8 cellular contexts compared by ENCODE assay signal in genomic region chr19:2270572-2271515, GRCh38. TPM values are rescaled to one million over a fixed set of nuclear protein-coding genes. Genes with fewer than 3 reads are reported as not detected.
DNase-seq lines count a peak whose midpoint lies in the region; ATAC-seq and TF ChIP-seq lines count a peak whose summit lies in the region.

No MANE protein-coding gene starts in this region.

- H3K27ac ChIP-seq in RWPE2 (ENCODE audit: poor library complexity, severe bottlenecking), result peak overlapping the region; percentile 87
- H3K27ac ChIP-seq in naive thymus-derived CD4-positive, alpha-beta T cell (ENCODE audit: low read depth, low read length), result peak overlapping the region; percentile 87

- peaks cover 40% of the 10 kb centered on the region for H3K36me3 ChIP-seq in RWPE2 (ENCODE audit: low read depth)
- peaks cover 0 to 34% (median 12%) of the 10 kb centered on the region in 3 experiments for H3K36me3 ChIP-seq in naive thymus-derived CD4-positive, alpha-beta T cell (ENCODE audit: control insufficient read depth in 2 of 3, insufficient read depth in 3 of 3, low read length in 3 of 3)

- H3K27me3 ChIP-seq in RWPE2 (ENCODE audit: insufficient read depth, poor library complexity, severe bottlenecking), result no peaks in the 10 kb centered on the region
- H3K27me3 ChIP-seq in naive thymus-derived CD4-positive, alpha-beta T cell (ENCODE audit: control insufficient read depth in 2 of 2, insufficient read depth in 2 of 2, low read length in 2 of 2), result no peaks in the 10 kb centered on the region

- H3K36me3 Mint-ChIP-seq in naive thymus-derived CD4-positive, alpha-beta T cell, result peaks cover 0 to 21% (median 7%) of the 10 kb centered on the region in 5 donors

- peaks cover 29 to 59% (median 40%) of the 10 kb centered on the region in 7 donors for H3K4me1 Mint-ChIP-seq in naive thymus-derived CD4-positive, alpha-beta T cell

- H3K4me3 ChIP-seq in RWPE2 (ENCODE audit: severe bottlenecking), result peak overlapping the region; percentile 95
- peak overlapping the region; percentile 96 for H3K4me3 ChIP-seq in naive thymus-derived CD4-positive, alpha-beta T cell (ENCODE audit: low read length)

- ATAC-seq in RWPE2 (ENCODE audit: low read depth), result peak; percentile 11; the same call in 2 of the 3 replicates
- peak; percentile 37 for ATAC-seq in naive thymus-derived CD4-positive, alpha-beta T cell
- ATAC-seq in HG03159 (IDR thresholded peaks at IDR 0.05; ENCODE audit: unreplicated experiment), result no peak

- TF ChIP-seq CTCF in RWPE2 (IDR thresholded peaks at IDR 0.05; ENCODE audit: poor library complexity, severe bottlenecking), result no peak

- intact Hi-C loops in naive thymus-derived CD4-positive, alpha-beta T cell (cut with micrococcal nuclease), result loop anchor here in 1 of 2 donors (10.0 kb wide), 1 partner anchor 344 kb away; no protein-coding TSS in a partner anchor

- no peaks in the 10 kb centered on the region for H3K27me3 Mint-ChIP-seq in naive thymus-derived CD4-positive, alpha-beta T cell

- peak; percentile 69 for DNase-seq in NK-92 treated with Interleukin-12 subunit alpha and Interleukin-12 subunit beta, amount 100 ng/mL, for 24 hours (lab: John Stamatoyannopoulos, UW)
- DNase-seq in NK-92 (lab: John Stamatoyannopoulos, UW; ENCODE audit: unreplicated experiment) (no peak), RWPE2 (ENCODE audit: low spot score) (peak; percentile 70), fibroblast of peridontal ligament (ENCODE audit: extremely low read depth) (peak; percentile 84)
- DNase-seq in activated effector memory CD4-positive, alpha-beta T cell treated with anti-CD3 and anti-CD28 coated beads, Interleukin-2, amount 50 U/mL, for 16 hours, result peak; percentile 91
- peak; percentile 59 to 77 (median 65) for DNase-seq in naive thymus-derived CD4-positive, alpha-beta T cell
- DNase-seq in stimulated activated naive CD4-positive, alpha-beta T cell (lab: John Stamatoyannopoulos, UW), result peak; percentile 40 to 69 (median 62)

- peaks cover 8% of the 10 kb centered on the region for H3K4me1 ChIP-seq in RWPE2 (ENCODE audit: insufficient read depth, poor library complexity, severe bottlenecking)
- peaks cover 32 to 35% of the 10 kb centered on the region in 2 donors for H3K4me1 ChIP-seq in naive thymus-derived CD4-positive, alpha-beta T cell (ENCODE audit: control insufficient read depth in 2 of 2, insufficient read depth in 2 of 2, low read length in 2 of 2)

- peak overlapping the region; percentile 86 to 96 (median 90) for H3K4me3 Mint-ChIP-seq in naive thymus-derived CD4-positive, alpha-beta T cell

- H3K27ac Mint-ChIP-seq in naive thymus-derived CD4-positive, alpha-beta T cell, result peak overlapping the region; percentile 85 to 97 (median 89)

- CTCF ChIA-PET in naive thymus-derived CD4-positive, alpha-beta T cell (lab: Charles Lee), result interaction anchor here (0.5 to 1.8 kb wide), 5 partner anchors 13 to 554 kb away, joined by 3 to 13 read pairs (median 4); partner anchors contain the start of gene PLEKHJ1

- no peaks in the 10 kb centered on the region for H3K9me3 ChIP-seq in RWPE2 (ENCODE audit: severe bottlenecking)
- no peaks in the 10 kb centered on the region for H3K9me3 ChIP-seq in naive thymus-derived CD4-positive, alpha-beta T cell (ENCODE audit: control insufficient read depth in 2 of 3, low read length in 3 of 3)

- POLR2A ChIA-PET in naive thymus-derived CD4-positive, alpha-beta T cell (lab: Charles Lee), result interaction anchor here (0.6 to 7.2 kb wide), 27 partner anchors 8 to 1418 kb away, joined by 3 to 135 read pairs (median 5); partner anchors contain the start of genes AMH, GADD45B, JSRP1 and PEAK3

- H3K9me3 Mint-ChIP-seq in naive thymus-derived CD4-positive, alpha-beta T cell, result peaks cover 0 to 3% (median 0%) of the 10 kb centered on the region in 11 donors

RNA-seq across cellular contexts. Expression of gene PEAK3, which starts 11.1 kb away (rescaled TPM):
- total RNA-seq in naive thymus-derived CD4-positive, alpha-beta T cell, result 1 to 10 TPM in 1 of 5 experiments, under 1 TPM in 3, not detected in 1; 0.14 to 3.9 (median 0.45) TPM
- polyA plus RNA-seq in naive thymus-derived CD4-positive, alpha-beta T cell, result under 1 TPM; 0.14 to 0.44 TPM

RNA-seq across cellular contexts. Expression of gene JSRP1, which starts 14.6 kb away (rescaled TPM):
- total RNA-seq in naive thymus-derived CD4-positive, alpha-beta T cell, result under 1 TPM in 3 of 5 experiments, not detected in 2; 0.24 to 0.41 (median 0.27) TPM
- polyA plus RNA-seq in naive thymus-derived CD4-positive, alpha-beta T cell, result under 1 TPM in 1 of 2 donors, not detected in 1; 0.54 TPM

RNA-seq across cellular contexts. Expression of gene AMH, which starts 21.7 kb away (rescaled TPM):
- 10 to 100 TPM in 2 of 5 experiments, 1 to 10 TPM in 2, under 1 TPM in 1; 0.37 to 12.9 (median 4.6) TPM for total RNA-seq in naive thymus-derived CD4-positive, alpha-beta T cell
- not detected for polyA plus RNA-seq in naive thymus-derived CD4-positive, alpha-beta T cell

RNA-seq across cellular contexts. Expression of gene SF3A2, which starts 34.2 kb away (rescaled TPM):
- 100 to 1,000 TPM; 131 to 150 (median 133) TPM for total RNA-seq in naive thymus-derived CD4-positive, alpha-beta T cell
- polyA plus RNA-seq in naive thymus-derived CD4-positive, alpha-beta T cell, result 10 to 100 TPM; 22.3 to 34.5 TPM

RNA-seq across cellular contexts. Expression of gene PLEKHJ1, which starts 34.7 kb away (rescaled TPM):
- 10 to 100 TPM; 32.9 to 65.0 (median 50.2) TPM for total RNA-seq in naive thymus-derived CD4-positive, alpha-beta T cell
- 100 to 1,000 TPM in 1 of 2 donors, 10 to 100 TPM in 1; 79.5 to 123 TPM for polyA plus RNA-seq in naive thymus-derived CD4-positive, alpha-beta T cell
